ENCODE assay signal across 9 cellular contexts in the genomic region with DNA sequence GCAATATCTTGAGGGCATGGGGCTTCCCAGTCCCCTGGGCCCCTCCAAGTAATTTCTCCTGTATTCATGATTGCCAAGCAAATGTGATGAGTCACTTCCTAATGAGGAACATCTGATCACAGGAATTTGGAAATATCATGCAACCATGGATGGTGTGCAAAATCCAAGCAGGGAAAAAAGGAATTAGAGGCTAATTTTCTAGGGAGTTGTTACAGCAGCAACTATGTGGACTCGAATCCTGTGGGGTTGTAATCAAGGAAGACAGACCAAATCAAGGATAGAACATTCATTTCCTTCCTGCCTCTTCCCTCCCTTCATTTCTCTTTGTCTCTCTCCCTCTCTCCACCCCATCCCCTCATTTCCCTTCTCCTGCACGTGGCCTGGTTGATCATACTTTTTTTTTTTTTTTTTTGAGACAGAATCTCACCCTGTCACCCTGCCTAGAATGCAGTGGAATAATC.
A peak's percentile ranks its signal among the peaks of the same experiment; 100 is the strongest.
DNase-seq lines count a peak whose midpoint lies in the region; ATAC-seq and TF ChIP-seq lines count a peak whose summit lies in the region.
"Had no signal": no experiment of that assay in that cellular context is flagged by ENCODE, and none has a peak within 500 bp of the region (broad histone marks: within the 10 kb centered on the region; RNA-seq: fewer than 3 reads in every experiment).

No MANE protein-coding gene starts in this region.

- H3K4me3 ChIP-seq in BLaER1 treated with 17β-estradiol and CSF1 and Interleukin-3, amounts not matched to agents 10 nM and 100 nM: no peak overlapping the region
- H3K4me3 ChIP-seq in foreskin fibroblast (ENCODE audit: low read depth in 1 of 2, low read length in 2 of 2): no peak overlapping the region

- DNase-seq in RWPE1 (ENCODE audit: low spot score) (peak; percentile 59), foreskin fibroblast (peak; percentile 75 to 91), cerebellar nuclear complex (lab: John Stamatoyannopoulos, UW) (no peak), ecto neural progenitor cell (ENCODE audit: low spot score) (no peak)
- DNase-seq: NCI-H446 treated with DMSO at 0.1 percent for 48 hours; stimulated activated CD4-positive, alpha-beta T cell treated with anti-CD3 and anti-CD28 coated beads, Interleukin-2, amount 100 ng/mL, for 24 hours had no signal

- H3K4me2 ChIP-seq in BLaER1 treated with 17β-estradiol and CSF1 and Interleukin-3, amounts not matched to agents 10 nM and 100 nM: peak overlapping the region; percentile 20 to 79 (median 58)

- H3K27me3 ChIP-seq in BLaER1 treated with 17β-estradiol and CSF1 and Interleukin-3, amounts not matched to agents 10 nM and 100 nM: no peaks in the 10 kb centered on the region

- H3K9ac ChIP-seq in BLaER1 treated with 17β-estradiol and CSF1 and Interleukin-3, amounts not matched to agents 10 nM and 100 nM: no peak overlapping the region

- no peaks in the 10 kb centered on the region for H4K20me1 ChIP-seq in BLaER1 treated with 17β-estradiol and CSF1 and Interleukin-3, amounts not matched to agents 10 nM and 100 nM

- no peaks in the 10 kb centered on the region for H3K36me3 ChIP-seq in BLaER1 treated with 17β-estradiol and CSF1 and Interleukin-3, amounts not matched to agents 10 nM and 100 nM

- H3K4me1 ChIP-seq in BLaER1 treated with 17β-estradiol and CSF1 and Interleukin-3, amounts not matched to agents 10 nM and 100 nM: peaks cover 10 to 22% (median 20%) of the 10 kb centered on the region in 10 experiments

- 0 out of 22 replicates have a peak overlapping the region, but pooled peaks of 1 of the 11 experiments have one; percentile 25 for H3K27ac ChIP-seq in BLaER1 treated with 17β-estradiol and CSF1 and Interleukin-3, amounts not matched to agents 10 nM and 100 nM
- peak overlapping the region; percentile 91 for H3K27ac ChIP-seq in RWPE1
- H3K27ac ChIP-seq: HL-60 had no signal

- CTCF ChIA-PET in RWPE1 (lab: Yijun Ruan, JAX): interaction anchor here (0.7 kb wide), 1 partner anchor 271 kb away, joined by 3 read pairs; no protein-coding TSS in a partner anchor

- TF ChIP-seq CTCF in RWPE1 (conservative IDR thresholded peaks at IDR 0.05; ENCODE audit: low read depth) (no peak), foreskin fibroblast (IDR thresholded peaks at IDR 0.05; ENCODE audit: low read depth, low read length) (no peak)

- ATAC-seq in GM21360 (IDR thresholded peaks at IDR 0.05; ENCODE audit: unreplicated experiment): no peak

- no peaks in the 10 kb centered on the region for H3K9me3 ChIP-seq in BLaER1 treated with 17β-estradiol and CSF1 and Interleukin-3, amounts not matched to agents 10 nM and 100 nM (replicated peaks in 1 of 11)

- POLR2A ChIA-PET in RWPE1 (lab: Yijun Ruan, JAX; ENCODE audit: low non-redundant PET): no interaction called here

Comparison
In these comparisons a context has a peak if more than half of its experiments do, and no peak if none do; other contexts are left out.
1. DNase-seq: peak in RWPE1 (single experiment) and foreskin fibroblast (2 of 2); none in cerebellar nuclear complex (0 of 2) and ecto neural progenitor cell (single experiment).